14 cellular contexts compared by ENCODE assay signal in genomic region chr9:5453673-5454072, GRCh38. TPM values are rescaled to one million over a fixed set of nuclear protein-coding genes. Genes with fewer than 3 reads are reported as not detected.
DNase-seq lines count a peak whose midpoint lies in the region; ATAC-seq and TF ChIP-seq lines count a peak whose summit lies in the region.
"Had no signal": no experiment of that assay in that cellular context is flagged by ENCODE, and none has a peak within 500 bp of the region (broad histone marks: within the 10 kb centered on the region; RNA-seq: fewer than 3 reads in every experiment).

No MANE protein-coding gene starts in this region.

- TF ChIP-seq CTCF in natural killer cell (IDR thresholded peaks at IDR 0.05) (no peak), choroid plexus epithelial cell (conservative IDR thresholded peaks at IDR 0.05; ENCODE audit: low read depth, low read length) (no peak), prostate gland (IDR thresholded peaks at IDR 0.05) (no peak), psoas muscle (IDR thresholded peaks at IDR 0.05) (no peak)

- H3K27ac ChIP-seq in prostate gland, result no peak overlapping the region
- H3K27ac ChIP-seq in psoas muscle, result no peak overlapping the region

- no peak overlapping the region for H3K4me3 ChIP-seq in choroid plexus epithelial cell (ENCODE audit: low read depth, low read length)
- H3K4me3 ChIP-seq in prostate gland, result no peak overlapping the region
- no peak overlapping the region for H3K4me3 ChIP-seq in psoas muscle
- H3K4me3 ChIP-seq: MG63 had no signal

- 79% methylated on average over 2 of the region's 2 CpGs for WGBS in prostate gland
- WGBS in psoas muscle, 3 donors, result 40 to 54% (median 41%) methylated on average over 2 of the region's 2 CpGs

- TF ChIP-seq POLR2A in prostate gland (IDR thresholded peaks at IDR 0.05), result no peak

- H3K4me1 ChIP-seq in prostate gland (replicated peaks), result no peaks in the 10 kb centered on the region
- peaks cover 3% of the 10 kb centered on the region for H3K4me1 ChIP-seq in psoas muscle

- H3K36me3 Mint-ChIP-seq in natural killer cell treated with Interleukin-12 subunit alpha and Interleukin-12 subunit beta and Interleukin-15 and Interleukin-18, amount 100 ng/mL, for 72 hours, result peaks cover 56% of the 10 kb centered on the region
- no peaks in the 10 kb centered on the region for H3K36me3 Mint-ChIP-seq in natural killer cell

- ATAC-seq in natural killer cell treated with Interleukin-12 subunit alpha and Interleukin-12 subunit beta and Interleukin-15 and Interleukin-18, amount 100 ng/mL, for 72 hours, result no peak
- ATAC-seq in natural killer cell (no peak), psoas muscle (no peak)

- H3K4me3 Mint-ChIP-seq in natural killer cell treated with Interleukin-12 subunit alpha and Interleukin-12 subunit beta and Interleukin-15 and Interleukin-18, amount 100 ng/mL, for 72 hours, result peak overlapping the region; percentile 95
- no peak overlapping the region for H3K4me3 Mint-ChIP-seq in natural killer cell
- H3K4me3 Mint-ChIP-seq: CD14-positive monocyte, nephron progenitor cell had no signal

- H3K36me3 ChIP-seq in prostate gland, result no peaks in the 10 kb centered on the region
- peaks cover 0 to 8% of the 10 kb centered on the region in 2 donors for H3K36me3 ChIP-seq in psoas muscle (ENCODE audit: insufficient read depth in 1 of 2, low read depth in 1 of 2)
- H3K36me3 ChIP-seq: MG63 had no signal

- intact Hi-C loops in natural killer cell (cut with micrococcal nuclease), result loop anchor here (5.0 kb wide), 1 partner anchor 139 kb away; no protein-coding TSS in a partner anchor
- intact Hi-C loops in prostate gland (cut with DNase I), result loop anchor here (5.0 kb wide), 1 partner anchor 139 kb away; no protein-coding TSS in a partner anchor
- intact Hi-C loops in psoas muscle (cut with DNase I), result loop anchor here (5.0 kb wide), 1 partner anchor 59 kb away; the partner anchor contains the start of gene PDCD1LG2 (in 2 of the 2)

- peak overlapping the region; percentile 96 to 100 for H3K27ac Mint-ChIP-seq in natural killer cell treated with Interleukin-12 subunit alpha and Interleukin-12 subunit beta and Interleukin-15 and Interleukin-18, amount 100 ng/mL, for 72 hours
- H3K27ac Mint-ChIP-seq in natural killer cell, result no peak overlapping the region
- H3K27ac Mint-ChIP-seq: CD14-positive monocyte, nephron progenitor cell had no signal

- H3K4me1 Mint-ChIP-seq in natural killer cell treated with Interleukin-12 subunit alpha and Interleukin-12 subunit beta and Interleukin-15 and Interleukin-18, amount 100 ng/mL, for 72 hours (ENCODE audit: low read depth in 2 of 2), result peaks cover 53 to 66% of the 10 kb centered on the region in 2 donors
- peaks cover 29 to 34% of the 10 kb centered on the region in 2 donors for H3K4me1 Mint-ChIP-seq in natural killer cell

- no peaks in the 10 kb centered on the region for H3K9me3 ChIP-seq in prostate gland
- H3K9me3 ChIP-seq in psoas muscle, result no peaks in the 10 kb centered on the region
- H3K9me3 ChIP-seq: MG63 had no signal

- no peaks in the 10 kb centered on the region for H3K27me3 Mint-ChIP-seq in natural killer cell treated with Interleukin-12 subunit alpha and Interleukin-12 subunit beta and Interleukin-15 and Interleukin-18, amount 100 ng/mL, for 72 hours
- H3K27me3 Mint-ChIP-seq in natural killer cell (ENCODE audit: low read depth in 2 of 2), result no peaks in the 10 kb centered on the region

- no peaks in the 10 kb centered on the region for H3K9me3 Mint-ChIP-seq in natural killer cell treated with Interleukin-12 subunit alpha and Interleukin-12 subunit beta and Interleukin-15 and Interleukin-18, amount 100 ng/mL, for 72 hours
- no peaks in the 10 kb centered on the region for H3K9me3 Mint-ChIP-seq in natural killer cell
- H3K9me3 Mint-ChIP-seq: nephron progenitor cell had no signal

- no peak for DNase-seq in natural killer cell treated with Interleukin-12 subunit alpha and Interleukin-12 subunit beta and Interleukin-15 and Interleukin-18, amount 100 ng/mL, for 72 hours (ENCODE audit: low spot score)
- DNase-seq in natural killer cell (no peak), NCI-H446 treated with DMSO at 0.1 percent for 48 hours (lab: John Stamatoyannopoulos, UW) (peak; percentile 8), choroid plexus epithelial cell (ENCODE audit: low read depth) (peak; percentile 23), prostate gland (ENCODE audit: low spot score) (no peak), iPS-NIHi11 (ENCODE audit: low spot score) (no peak), psoas muscle (no peak), NCI-H774 (lab: John Stamatoyannopoulos, UW) (no peak)
- DNase-seq: HCEC 1CT; MG63; NCI-H510A treated with DMSO at 0.1 percent for 48 hours; nephron progenitor cell; stimulated activated CD4-positive, alpha-beta T cell treated with anti-CD3 and anti-CD28 coated beads, Interleukin-15, amount 100 ng/mL, for 24 hours had no signal

- H3K27me3 ChIP-seq in prostate gland (replicated peaks; ENCODE audit: insufficient read depth) (no peaks in the 10 kb centered on the region), psoas muscle (ENCODE audit: insufficient read depth in 3 of 3, low read length in 2 of 3) (no peaks in the 10 kb centered on the region)
- H3K27me3 ChIP-seq: MG63 had no signal

RNA-seq across cellular contexts. Expression of gene CD274, which starts 3.3 kb away (rescaled TPM):
- 100 to 1,000 TPM in 1 of 2 donors, 10 to 100 TPM in 1; 97.1 to 242 TPM for total RNA-seq in natural killer cell treated with Interleukin-12 subunit alpha and Interleukin-12 subunit beta and Interleukin-15 and Interleukin-18, amount 100 ng/mL, for 72 hours
- total RNA-seq in natural killer cell, result 1 to 10 TPM; 4.9 to 7.2 (median 6.0) TPM
- 1 to 10 TPM in 1 of 2 donors, under 1 TPM in 1; 0.82 to 1.9 TPM for total RNA-seq in prostate gland
- total RNA-seq in psoas muscle, result 1 to 10 TPM in 3 of 4 donors, under 1 TPM in 1; 0.93 to 4.6 (median 2.1) TPM
- 1 to 10 TPM in 2 of 3 donors, under 1 TPM in 1; 0.69 to 3.3 (median 2.5) TPM for polyA plus RNA-seq in psoas muscle

RNA-seq across cellular contexts. Expression of gene PLGRKT, which starts 15.9 kb away (rescaled TPM):
- 10 to 100 TPM; 30.7 to 47.4 TPM for total RNA-seq in natural killer cell treated with Interleukin-12 subunit alpha and Interleukin-12 subunit beta and Interleukin-15 and Interleukin-18, amount 100 ng/mL, for 72 hours
- total RNA-seq in natural killer cell (10 to 100 TPM; 14.7 to 17.8 (median 17.3) TPM), prostate gland (10 to 100 TPM; 10.4 to 49.6 TPM), psoas muscle (10 to 100 TPM; 21.4 to 32.2 (median 26.8) TPM)
- 10 to 100 TPM; 25.0 to 50.4 (median 25.5) TPM for polyA plus RNA-seq in psoas muscle

RNA-seq across cellular contexts. Expression of gene PDCD1LG2, which starts 56.7 kb away (rescaled TPM):
- total RNA-seq in natural killer cell treated with Interleukin-12 subunit alpha and Interleukin-12 subunit beta and Interleukin-15 and Interleukin-18, amount 100 ng/mL, for 72 hours, result 1 to 10 TPM in 1 of 2 donors, under 1 TPM in 1; 0.55 to 1.7 TPM
- total RNA-seq in natural killer cell (1 to 10 TPM in 1 of 3 donors, under 1 TPM in 2; 0.14 to 1.2 (median 0.16) TPM), prostate gland (1 to 10 TPM in 1 of 2 donors, not detected in 1; 1.4 TPM), psoas muscle (1 to 10 TPM in 1 of 4 donors, under 1 TPM in 3; 0.50 to 1.3 (median 0.86) TPM)
- under 1 TPM; 0.29 to 0.62 (median 0.38) TPM for polyA plus RNA-seq in psoas muscle

Comparison
In these comparisons a context has a peak if more than half of its experiments do, and no peak if none do; other contexts are left out.
1. H3K27ac Mint-ChIP-seq: peak in natural killer cell treated with Interleukin-12 subunit alpha and Interleukin-12 subunit beta and Interleukin-15 and Interleukin-18, amount 100 ng/mL, for 72 hours (2 of 2); none in natural killer cell (0 of 2).
2. RNA of gene CD274, which starts 3.3 kb away (total RNA-seq): 97.1 to 242 TPM in natural killer cell treated with Interleukin-12 subunit alpha and Interleukin-12 subunit beta and Interleukin-15 and Interleukin-18, amount 100 ng/mL, for 72 hours; 4.9 to 7.2 TPM in natural killer cell, 0.93 to 4.6 TPM in psoas muscle and 0.82 to 1.9 TPM in prostate gland; every median in the first group is over 10 times any median in the second.
3. DNase-seq: peak in NCI-H446 treated with DMSO at 0.1 percent for 48 hours (single experiment) and choroid plexus epithelial cell (single experiment); none in natural killer cell treated with Interleukin-12 subunit alpha and Interleukin-12 subunit beta and Interleukin-15 and Interleukin-18, amount 100 ng/mL, for 72 hours (single experiment), natural killer cell (single experiment), prostate gland (single experiment), iPS-NIHi11 (single experiment), psoas muscle (0 of 2) and NCI-H774 (single experiment).